ENCODE assay signal across 21 cellular contexts in the genomic region with DNA sequence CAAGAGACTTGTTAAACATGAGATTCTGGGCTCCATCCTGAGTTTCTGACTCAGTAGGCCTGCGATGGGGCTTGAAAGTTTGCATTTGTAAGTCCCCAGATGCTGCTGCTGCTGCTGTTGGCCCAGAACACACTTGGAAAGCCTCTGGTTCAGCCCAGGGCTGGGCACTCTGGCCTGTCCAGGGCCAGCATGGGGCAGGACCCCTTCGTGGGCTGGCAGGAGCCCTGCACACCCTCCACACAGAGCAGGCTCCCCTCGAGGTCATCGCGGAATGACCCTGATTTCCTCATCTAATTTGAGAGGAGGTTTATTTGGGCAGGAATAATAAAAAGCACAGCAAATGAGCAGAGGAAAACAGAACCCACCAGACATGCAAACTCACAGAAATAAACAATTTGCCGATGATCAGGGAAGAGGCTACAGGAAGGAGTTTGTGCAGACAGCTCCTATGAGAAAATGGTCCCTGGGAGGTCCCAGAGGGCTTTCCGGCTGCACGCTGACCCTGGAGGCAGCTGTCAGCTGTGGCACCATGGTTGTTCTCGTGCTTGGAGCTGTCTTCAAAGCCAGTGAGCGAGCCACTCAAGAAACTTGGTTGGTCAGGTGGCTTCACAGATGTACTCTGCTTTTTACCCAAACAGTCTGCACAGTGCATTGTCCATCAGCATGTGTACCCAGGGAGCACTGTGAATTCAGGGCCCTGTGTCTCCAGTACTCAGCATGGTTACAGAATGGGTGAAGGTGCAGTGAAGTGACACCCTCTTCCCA.
DNase-seq lines count a peak whose midpoint lies in the region; ATAC-seq lines count a peak whose summit lies in the region.
"Had no signal": no experiment of that assay in that cellular context is flagged by ENCODE, and none has a peak within 500 bp of the region (broad histone marks: within the 10 kb centered on the region; RNA-seq: fewer than 3 reads in every experiment).

No MANE protein-coding gene starts in this region.

- H2AK5ac ChIP-seq in neuronal stem cell (ENCODE audit: low read depth, low read length): no peak overlapping the region

- H3K79me1 ChIP-seq in neuronal stem cell (ENCODE audit: low read depth, low read length): peaks cover 11% of the 10 kb centered on the region

- H3K36me3 ChIP-seq in iPS-15b (ENCODE audit: control insufficient read depth, insufficient read depth, low read length) (peaks cover 9% of the 10 kb centered on the region), neuronal stem cell (replicated peaks in 1 of 2; ENCODE audit: control insufficient read depth in 2 of 2, insufficient read depth in 2 of 2, low read length in 2 of 2) (peaks cover 4 to 21% of the 10 kb centered on the region in 2 donors), aorta (ENCODE audit: control insufficient read depth in 1 of 2, insufficient read depth in 2 of 2, low read length in 1 of 2) (no peaks in the 10 kb centered on the region)

- H3K9me3 ChIP-seq in iPS-15b (ENCODE audit: control insufficient read depth, insufficient read depth, low read length): no peaks in the 10 kb centered on the region
- no peaks in the 10 kb centered on the region for H3K9me3 ChIP-seq in neuronal stem cell (replicated peaks in 1 of 2; ENCODE audit: control insufficient read depth in 2 of 2, insufficient read depth in 1 of 2, low read depth in 1 of 2, low read length in 2 of 2)
- no peaks in the 10 kb centered on the region for H3K9me3 ChIP-seq in aorta (ENCODE audit: control insufficient read depth, low read length)

- H2BK5ac ChIP-seq in neuronal stem cell (ENCODE audit: low read length): no peak overlapping the region

- H3K4ac ChIP-seq in neuronal stem cell (ENCODE audit: low read length): no peak overlapping the region

- no peak overlapping the region for H3K14ac ChIP-seq in neuronal stem cell (ENCODE audit: low read length)

- no peak overlapping the region for H2BK15ac ChIP-seq in neuronal stem cell (ENCODE audit: low read length)

- no peak overlapping the region for H4K91ac ChIP-seq in neuronal stem cell (ENCODE audit: low read depth, low read length, poor library complexity)

- H3K4me2 ChIP-seq in neuronal stem cell (ENCODE audit: insufficient read depth, low read length, poor library complexity, severe bottlenecking): no peak overlapping the region
- H3K4me2 ChIP-seq: GM23338 had no signal

- H2BK12ac ChIP-seq in neuronal stem cell (ENCODE audit: low read length): no peak overlapping the region

- peaks cover 6% of the 10 kb centered on the region for H3K4me1 ChIP-seq in iPS-15b (ENCODE audit: control insufficient read depth, insufficient read depth, low read length)
- H3K4me1 ChIP-seq in neuronal stem cell (ENCODE audit: control insufficient read depth in 2 of 2, insufficient read depth in 1 of 2, low read depth in 1 of 2, low read length in 2 of 2): peaks cover 15 to 35% of the 10 kb centered on the region in 2 donors
- H3K4me1 ChIP-seq in aorta (ENCODE audit: control insufficient read depth in 1 of 2, insufficient read depth in 2 of 2, low read length in 2 of 2): no peaks in the 10 kb centered on the region

- H3K4me3 ChIP-seq in iPS-15b (ENCODE audit: low read depth, low read length): no peak overlapping the region
- H3K4me3 ChIP-seq in neuronal stem cell (ENCODE audit: low read length in 2 of 2): no peak overlapping the region
- no peak overlapping the region for H3K4me3 ChIP-seq in aorta (ENCODE audit: low read length in 2 of 2)
- H3K4me3 ChIP-seq: GM23338, K562 had no signal

- intact Hi-C loops in aorta (cut with DNase I): loop anchor here in 1 of 2 donors (10.0 kb wide), 1 partner anchor 220 kb away; no protein-coding TSS in a partner anchor

- no peak overlapping the region for H2BK120ac ChIP-seq in neuronal stem cell (ENCODE audit: low read depth, low read length)

- no CpG with 5 or more reads among the region's 10 CpGs for WGBS in neuronal stem cell (ENCODE audit: extremely low coverage in 2 of 2, insufficient read length in 2 of 2, insufficient replicate concordance in 1 of 2), 2 donors
- 92% methylated on average over 10 of the region's 10 CpGs for WGBS in aorta, 2 donors

- peak overlapping the region; percentile 53 for H3K23ac ChIP-seq in neuronal stem cell (ENCODE audit: low read depth, low read length, poor library complexity)

- H3K27ac ChIP-seq in neuronal stem cell (replicated peaks; ENCODE audit: low read length) (no peak overlapping the region), aorta (ENCODE audit: low read depth in 1 of 2, low read length in 2 of 2) (no peak overlapping the region)
- H3K27ac ChIP-seq: 22Rv1 had no signal

- ATAC-seq in aorta (ENCODE audit: low FRiP score) (no peak), HG03354 (IDR thresholded peaks at IDR 0.05; ENCODE audit: poor library complexity, severe bottlenecking, unreplicated experiment) (no peak)
- ATAC-seq: GM23338, HCT116, K562 had no signal

- H3K9ac ChIP-seq in iPS-15b (ENCODE audit: low read depth, low read length) (peak overlapping the region; percentile 1), neuronal stem cell (ENCODE audit: low read depth, low read length, poor library complexity) (no peak overlapping the region)

- peak; percentile 46 for DNase-seq in activated effector memory CD4-positive, alpha-beta T cell treated with anti-CD3 and anti-CD28 coated beads, Interleukin-2, amount 50 U/mL, for 16 hours
- no peak for DNase-seq in activated effector memory CD4-positive, alpha-beta T cell treated with Interleukin-2 at 50 U/mL for 16 hours
- DNase-seq in neuronal stem cell (ENCODE audit: low spot score) (no peak), aorta (peak; percentile 15 to 64), SW 1271 (lab: John Stamatoyannopoulos, UW) (no peak), SHP77 treated with DMSO at 0.1 percent for 48 hours (lab: John Stamatoyannopoulos, UW) (no peak)
- DNase-seq: CD4-positive, CD25-positive, alpha-beta regulatory T cell; COR-L47; DMS 273 treated with DMSO at 0.1 percent for 48 hours; GDM1; NCI-H1105 treated with DMSO at 0.1 percent for 48 hours; NCI-H1694; NCI-H2081 treated with DMSO at 0.1 percent for 48 hours; NCI-H446 treated with DMSO at 0.1 percent for 48 hours; Right ventricle myocardium superior had no signal

- H4K8ac ChIP-seq in neuronal stem cell (ENCODE audit: low read depth, low read length): no peak overlapping the region

- peak overlapping the region; percentile 32 for H3K18ac ChIP-seq in neuronal stem cell (ENCODE audit: low read length)

- H3K27me3 ChIP-seq in iPS-15b (ENCODE audit: control insufficient read depth, insufficient read depth, low read length): no peaks in the 10 kb centered on the region
- no peaks in the 10 kb centered on the region for H3K27me3 ChIP-seq in neuronal stem cell (ENCODE audit: control insufficient read depth in 3 of 3, insufficient read depth in 3 of 3, low read depth in 1 of 3, low read length in 3 of 3)
- no peaks in the 10 kb centered on the region for H3K27me3 ChIP-seq in aorta (ENCODE audit: control insufficient read depth in 1 of 2, insufficient read depth in 2 of 2, low read length in 1 of 2)

- no peak overlapping the region for H2AFZ ChIP-seq in neuronal stem cell (ENCODE audit: low read length)
- H2AFZ ChIP-seq: GM23338 had no signal

Comparison
In these comparisons a context has a peak if more than half of its experiments do, and no peak if none do; other contexts are left out.
1. DNase-seq: peak in activated effector memory CD4-positive, alpha-beta T cell treated with anti-CD3 and anti-CD28 coated beads, Interleukin-2, amount 50 U/mL, for 16 hours (single experiment) and aorta (2 of 2); none in activated effector memory CD4-positive, alpha-beta T cell treated with Interleukin-2 at 50 U/mL for 16 hours (single experiment), neuronal stem cell (single experiment), SW 1271 (0 of 2) and SHP77 treated with DMSO at 0.1 percent for 48 hours (single experiment).